Comparison of ENCODE assay signal across 1 cellular context in genomic region chr3:64260391-64260790, GRCh38.
TF ChIP-seq lines count a peak whose summit lies in the region.

No MANE protein-coding gene starts in this region.

TF ChIP-seq in IMR-90, 13 proteins besides CTCF, POLR2A, EP300 and RAD21 (continued from another document):
- TF ChIP-seq ELK1 (IDR thresholded peaks at IDR 0.05; ENCODE audit: borderline replicate concordance, low read depth, low read length) (no peak), CHD1 (IDR thresholded peaks at IDR 0.05; ENCODE audit: low read depth, low read length) (no peak), MAFK (IDR thresholded peaks at IDR 0.05; ENCODE audit: low read depth, low read length) (no peak)
